10 cellular contexts compared by ENCODE assay signal in genomic region chr6:106069478-106069877, GRCh38. TPM values are rescaled to one million over a fixed set of nuclear protein-coding genes. Genes with fewer than 3 reads are reported as not detected.
DNase-seq lines count a peak whose midpoint lies in the region; ATAC-seq and TF ChIP-seq lines count a peak whose summit lies in the region.
"Had no signal": no experiment of that assay in that cellular context is flagged by ENCODE, and none has a peak within 500 bp of the region (broad histone marks: within the 10 kb centered on the region; RNA-seq: fewer than 3 reads in every experiment).

No MANE protein-coding gene starts in this region.

- no peak for TF ChIP-seq POLR2A in esophagus muscularis mucosa (IDR thresholded peaks at IDR 0.05; ENCODE audit: low read depth)
- no peak for TF ChIP-seq POLR2A in gastrocnemius medialis (IDR thresholded peaks at IDR 0.05)

- in situ Hi-C loops in gastrocnemius medialis (cut with MboI; ENCODE audit: low sequenced_read_pairs in 4 of 4), result no loop called here

- intact Hi-C loops in esophagus muscularis mucosa (cut with DNase I), result no loop called here
- intact Hi-C loops in gastrocnemius medialis (cut with DNase I; ENCODE audit: low total_unique reads), result no loop called here
- intact Hi-C loops in posterior vena cava (cut with DNase I), result no loop called here

- ATAC-seq in gastrocnemius medialis, result no peak

- H3K36me3 ChIP-seq in esophagus muscularis mucosa, result no peaks in the 10 kb centered on the region
- no peaks in the 10 kb centered on the region for H3K36me3 ChIP-seq in gastrocnemius medialis

- TF ChIP-seq CTCF in esophagus muscularis mucosa (IDR thresholded peaks at IDR 0.05) (no peak), gastrocnemius medialis (IDR thresholded peaks at IDR 0.05 in 4 of 5, conservative IDR thresholded peaks at IDR 0.05 in 1 of 5) (no peak)

- H3K27me3 ChIP-seq in esophagus muscularis mucosa (no peaks in the 10 kb centered on the region), gastrocnemius medialis (no peaks in the 10 kb centered on the region)

- H3K9me3 ChIP-seq in esophagus muscularis mucosa (no peaks in the 10 kb centered on the region), gastrocnemius medialis (no peaks in the 10 kb centered on the region)

- no peak overlapping the region for H3K4me3 ChIP-seq in esophagus muscularis mucosa
- H3K4me3 ChIP-seq in gastrocnemius medialis, result no peak overlapping the region

- DNase-seq in SHP77 (lab: John Stamatoyannopoulos, UW) (peak; percentile 46 to 55), SHP77 treated with DMSO at 0.1 percent for 48 hours (lab: John Stamatoyannopoulos, UW) (no peak), NCI-H82 treated with DMSO at 0.1 percent for 48 hours (lab: John Stamatoyannopoulos, UW; ENCODE audit: unreplicated experiment) (peak; percentile 85), esophagus muscularis mucosa (ENCODE audit: extremely low spot score) (peak; percentile 92), ureter (ENCODE audit: low spot score) (peak; percentile 51), gastrocnemius medialis (no peak), posterior vena cava (ENCODE audit: low spot score) (no peak)
- no peak for DNase-seq in stimulated activated CD4-positive, alpha-beta T cell treated with anti-CD3 and anti-CD28 coated beads, Interleukin-2, amount 100 ng/mL, for 24 hours
- DNase-seq: 8988T; effector CD8-positive, alpha-beta T cell had no signal

- H3K27ac ChIP-seq in esophagus muscularis mucosa (replicated peaks in 1 of 4) (no peak overlapping the region), gastrocnemius medialis (no peak overlapping the region)

- TF ChIP-seq EP300 in esophagus muscularis mucosa (IDR thresholded peaks at IDR 0.05), result no peak

- WGBS in esophagus muscularis mucosa, result 31% methylated on average over 8 of the region's 8 CpGs

- H3K4me1 ChIP-seq in esophagus muscularis mucosa (peaks cover 0 to 7% (median 5%) of the 10 kb centered on the region in 4 donors), gastrocnemius medialis (peaks cover 0 to 3% of the 10 kb centered on the region in 2 donors)

RNA-seq across cellular contexts. Expression of gene PRDM1, which starts 16.7 kb away (rescaled TPM):
- total RNA-seq in esophagus muscularis mucosa, result 1 to 10 TPM; 1.8 to 5.1 (median 2.3) TPM
- 18.2 TPM for total RNA-seq in ureter
- total RNA-seq in gastrocnemius medialis, result 1 to 10 TPM; 1.6 to 2.4 (median 1.9) TPM
- 1 to 10 TPM; 2.4 to 2.9 TPM for total RNA-seq in posterior vena cava

Comparison
In these comparisons a context has a peak if more than half of its experiments do, and no peak if none do; other contexts are left out.
1. DNase-seq: peak in SHP77 (2 of 2), NCI-H82 treated with DMSO at 0.1 percent for 48 hours (single experiment), esophagus muscularis mucosa (single experiment) and ureter (single experiment); none in SHP77 treated with DMSO at 0.1 percent for 48 hours (single experiment), stimulated activated CD4-positive, alpha-beta T cell treated with anti-CD3 and anti-CD28 coated beads, Interleukin-2, amount 100 ng/mL, for 24 hours (0 of 2), gastrocnemius medialis (0 of 2) and posterior vena cava (single experiment).